Comparison of ENCODE assay signal across 8 cellular contexts in the genomic region with DNA sequence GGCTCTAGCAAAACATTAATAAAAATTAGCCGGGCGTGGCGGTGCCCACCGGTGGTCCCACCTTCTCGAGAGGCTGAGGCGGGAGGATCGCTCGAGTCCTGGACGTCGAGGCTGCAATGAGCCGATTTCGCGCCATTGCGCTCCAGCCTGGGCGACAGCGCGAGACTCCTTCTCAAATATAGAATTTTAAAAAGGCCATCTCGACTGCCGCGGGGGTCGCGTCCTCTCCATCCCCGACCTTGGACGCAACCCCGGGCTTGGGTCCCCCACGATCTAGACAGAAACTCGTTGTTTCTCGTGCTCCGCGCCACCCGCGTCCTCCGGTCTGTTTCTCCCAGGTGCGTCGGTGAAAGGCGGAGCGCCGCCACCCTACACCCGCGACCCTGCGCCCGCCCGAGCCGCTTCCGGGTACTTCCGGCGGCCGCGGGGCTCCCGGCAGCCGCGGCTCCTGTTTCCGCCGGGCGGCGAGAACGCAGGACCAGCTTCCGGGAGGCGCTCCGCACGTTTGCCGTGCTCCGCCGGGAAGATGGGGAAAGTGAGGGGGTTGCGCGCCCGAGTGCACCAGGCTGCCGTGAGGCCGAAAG. TPM values are rescaled to one million over a fixed set of nuclear protein-coding genes. Genes with fewer than 3 reads are reported as not detected.
DNase-seq lines count a peak whose midpoint lies in the region; ATAC-seq and TF ChIP-seq lines count a peak whose summit lies in the region.

A gene with protein sequence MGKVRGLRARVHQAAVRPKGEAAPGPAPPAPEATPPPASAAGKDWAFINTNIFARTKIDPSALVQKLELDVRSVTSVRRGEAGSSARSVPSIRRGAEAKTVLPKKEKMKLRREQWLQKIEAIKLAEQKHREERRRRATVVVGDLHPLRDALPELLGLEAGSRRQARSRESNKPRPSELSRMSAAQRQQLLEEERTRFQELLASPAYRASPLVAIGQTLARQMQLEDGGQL (plus strand): TSS at position 498 of the 584 bp plus-strand sequence. CDS start 29 bp downstream, at position 527.

- no peaks in the 10 kb centered on the region for H3K27me3 ChIP-seq in ascending aorta

- H3K27ac ChIP-seq in ascending aorta = no peak within 1 kb of the TSS

- DNase-seq in GM10248 (ENCODE audit: extremely low spot score) (peak; percentile 93), NCI-H146 treated with DMSO at 0.1 percent for 48 hours (lab: John Stamatoyannopoulos, UW; ENCODE audit: unreplicated experiment) (peak; percentile 46), T-helper 9 cell (peak; percentile 67), ascending aorta (ENCODE audit: low spot score in 2 of 2) (no peak), hepatic stellate cell (ENCODE audit: low spot score) (peak; percentile 89), retinal pigment epithelial cell (ENCODE audit: low read depth) (peak; percentile 32)

- ATAC-seq in HG02610 (IDR thresholded peaks at IDR 0.05; ENCODE audit: unreplicated experiment) (peak; percentile 70), GM19455 (IDR thresholded peaks at IDR 0.05; ENCODE audit: unreplicated experiment) (no peak)

- H3K36me3 ChIP-seq in ascending aorta = peaks cover 9% of the 10 kb centered on the region in 2 donors

- POLR2A ChIA-PET in GM10248 (lab: Yijun Ruan, JAX) = interaction anchor here (0.9 kb wide), 1 partner anchor 12 kb away, joined by 12 read pairs; no protein-coding TSS in a partner anchor

- CTCF ChIA-PET in GM10248 (lab: Yijun Ruan, JAX) = interaction anchor here (1.1 to 2.8 kb wide), 7 partner anchors 9 to 199 kb away, joined by 3 to 25 read pairs (median 5); no protein-coding TSS in a partner anchor

- TF ChIP-seq CTCF in GM10248 (IDR thresholded peaks at IDR 0.05; ENCODE audit: control extremely low read depth, extremely low read depth, low read depth, missing control alignments) (no peak), ascending aorta (IDR thresholded peaks at IDR 0.05) (peak in 1 of 3 experiments; percentile 6), retinal pigment epithelial cell (conservative IDR thresholded peaks at IDR 0.05; ENCODE audit: low read depth, low read length) (no peak)

- H3K4me3 ChIP-seq in ascending aorta (peak within 1 kb of the TSS; percentile 80 to 98), retinal pigment epithelial cell (ENCODE audit: low read length) (peak within 1 kb of the TSS; percentile 72)

- no peaks in the 10 kb centered on the region for H3K9me3 ChIP-seq in ascending aorta

- intact Hi-C loops in ascending aorta (cut with DNase I) = no loop called here

- peaks cover 7 to 8% of the 10 kb centered on the region in 2 donors for H3K4me1 ChIP-seq in ascending aorta

RNA-seq across cellular contexts. Expression of the gene that starts here (rescaled TPM):
- total RNA-seq in ascending aorta = 0.75 TPM

Comparison
In these comparisons a context has a peak if more than half of its experiments do, and no peak if none do; other contexts are left out.
1. DNase-seq: peak in GM10248 (single experiment), NCI-H146 treated with DMSO at 0.1 percent for 48 hours (single experiment), T-helper 9 cell (single experiment), hepatic stellate cell (single experiment) and retinal pigment epithelial cell (single experiment); none in ascending aorta (0 of 2).